In genomic region chr2:128432423-128432822, GRCh38 we compare ENCODE assay signal across 7 cellular contexts.
"Had no signal": no experiment of that assay in that cellular context is flagged by ENCODE, and none has a peak within 500 bp of the region (broad histone marks: within the 10 kb centered on the region; RNA-seq: fewer than 3 reads in every experiment).

No MANE protein-coding gene starts in this region.

- FAIRE-seq: H54, HTR-8/SVneo had no signal

- H3K4me3 ChIP-seq: GM23248 had no signal

- H2AFZ ChIP-seq: GM23248 had no signal

- H3K9ac ChIP-seq: GM23248 had no signal

- H3K27ac ChIP-seq: GM23248 had no signal

- DNase-seq: GM23248, GOT3, H9, HCEC 1CT, KBM-7 had no signal
